ENCODE assay signal across 2 cellular contexts in the genomic region with DNA sequence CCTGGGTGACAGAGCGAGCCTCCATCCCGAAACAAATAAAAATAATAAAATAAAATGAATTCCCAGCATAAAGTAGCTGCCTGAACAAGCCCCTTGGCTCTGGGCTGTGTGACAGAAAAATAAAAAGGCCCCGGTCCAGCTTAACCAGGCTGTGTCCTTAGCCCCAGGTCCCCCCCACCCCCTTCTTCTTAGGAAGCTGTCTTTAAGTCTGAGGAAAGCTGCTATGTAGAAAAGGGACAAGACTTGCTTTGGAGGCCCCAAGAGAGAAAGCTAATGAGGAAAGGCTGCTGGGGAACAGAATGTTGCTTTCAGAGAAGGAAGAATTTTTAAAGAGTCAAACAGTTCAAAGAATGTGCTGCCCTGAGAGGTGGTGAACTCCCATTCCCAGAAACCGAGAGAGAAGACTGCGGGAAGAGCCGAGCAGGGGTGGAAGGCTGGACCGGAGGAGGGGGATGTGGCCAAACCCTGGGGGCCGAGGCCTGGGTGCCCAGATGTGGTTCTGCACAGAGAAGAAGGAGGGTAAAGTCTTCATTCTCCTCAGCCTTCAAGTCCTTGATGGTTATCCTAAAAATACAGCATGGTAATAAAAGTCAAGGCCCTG.
TF ChIP-seq lines count a peak whose summit lies in the region.

No MANE protein-coding gene starts in this region.

TF ChIP-seq in liver, 16 proteins besides CTCF, POLR2A, EP300 and RAD21:
- TF ChIP-seq, protein P1, sequence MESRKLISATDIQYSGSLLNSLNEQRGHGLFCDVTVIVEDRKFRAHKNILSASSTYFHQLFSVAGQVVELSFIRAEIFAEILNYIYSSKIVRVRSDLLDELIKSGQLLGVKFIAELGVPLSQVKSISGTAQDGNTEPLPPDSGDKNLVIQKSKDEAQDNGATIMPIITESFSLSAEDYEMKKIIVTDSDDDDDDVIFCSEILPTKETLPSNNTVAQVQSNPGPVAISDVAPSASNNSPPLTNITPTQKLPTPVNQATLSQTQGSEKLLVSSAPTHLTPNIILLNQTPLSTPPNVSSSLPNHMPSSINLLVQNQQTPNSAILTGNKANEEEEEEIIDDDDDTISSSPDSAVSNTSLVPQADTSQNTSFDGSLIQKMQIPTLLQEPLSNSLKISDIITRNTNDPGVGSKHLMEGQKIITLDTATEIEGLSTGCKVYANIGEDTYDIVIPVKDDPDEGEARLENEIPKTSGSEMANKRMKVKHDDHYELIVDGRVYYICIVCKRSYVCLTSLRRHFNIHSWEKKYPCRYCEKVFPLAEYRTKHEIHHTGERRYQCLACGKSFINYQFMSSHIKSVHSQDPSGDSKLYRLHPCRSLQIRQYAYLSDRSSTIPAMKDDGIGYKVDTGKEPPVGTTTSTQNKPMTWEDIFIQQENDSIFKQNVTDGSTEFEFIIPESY (IDR thresholded peaks at IDR 0.05) = no peak
- no peak for TF ChIP-seq JUND (IDR thresholded peaks at IDR 0.05)
- TF ChIP-seq FOXA1 (IDR thresholded peaks at IDR 0.05) = no peak
- TF ChIP-seq NR2F2 (IDR thresholded peaks at IDR 0.05) = peak; percentile 90
- TF ChIP-seq HNF4G (IDR thresholded peaks at IDR 0.05) = no peak
- TF ChIP-seq, protein P2, sequence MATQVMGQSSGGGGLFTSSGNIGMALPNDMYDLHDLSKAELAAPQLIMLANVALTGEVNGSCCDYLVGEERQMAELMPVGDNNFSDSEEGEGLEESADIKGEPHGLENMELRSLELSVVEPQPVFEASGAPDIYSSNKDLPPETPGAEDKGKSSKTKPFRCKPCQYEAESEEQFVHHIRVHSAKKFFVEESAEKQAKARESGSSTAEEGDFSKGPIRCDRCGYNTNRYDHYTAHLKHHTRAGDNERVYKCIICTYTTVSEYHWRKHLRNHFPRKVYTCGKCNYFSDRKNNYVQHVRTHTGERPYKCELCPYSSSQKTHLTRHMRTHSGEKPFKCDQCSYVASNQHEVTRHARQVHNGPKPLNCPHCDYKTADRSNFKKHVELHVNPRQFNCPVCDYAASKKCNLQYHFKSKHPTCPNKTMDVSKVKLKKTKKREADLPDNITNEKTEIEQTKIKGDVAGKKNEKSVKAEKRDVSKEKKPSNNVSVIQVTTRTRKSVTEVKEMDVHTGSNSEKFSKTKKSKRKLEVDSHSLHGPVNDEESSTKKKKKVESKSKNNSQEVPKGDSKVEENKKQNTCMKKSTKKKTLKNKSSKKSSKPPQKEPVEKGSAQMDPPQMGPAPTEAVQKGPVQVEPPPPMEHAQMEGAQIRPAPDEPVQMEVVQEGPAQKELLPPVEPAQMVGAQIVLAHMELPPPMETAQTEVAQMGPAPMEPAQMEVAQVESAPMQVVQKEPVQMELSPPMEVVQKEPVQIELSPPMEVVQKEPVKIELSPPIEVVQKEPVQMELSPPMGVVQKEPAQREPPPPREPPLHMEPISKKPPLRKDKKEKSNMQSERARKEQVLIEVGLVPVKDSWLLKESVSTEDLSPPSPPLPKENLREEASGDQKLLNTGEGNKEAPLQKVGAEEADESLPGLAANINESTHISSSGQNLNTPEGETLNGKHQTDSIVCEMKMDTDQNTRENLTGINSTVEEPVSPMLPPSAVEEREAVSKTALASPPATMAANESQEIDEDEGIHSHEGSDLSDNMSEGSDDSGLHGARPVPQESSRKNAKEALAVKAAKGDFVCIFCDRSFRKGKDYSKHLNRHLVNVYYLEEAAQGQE (IDR thresholded peaks at IDR 0.05) = no peak
- TF ChIP-seq, protein P3, sequence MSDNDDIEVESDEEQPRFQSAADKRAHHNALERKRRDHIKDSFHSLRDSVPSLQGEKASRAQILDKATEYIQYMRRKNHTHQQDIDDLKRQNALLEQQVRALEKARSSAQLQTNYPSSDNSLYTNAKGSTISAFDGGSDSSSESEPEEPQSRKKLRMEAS (IDR thresholded peaks at IDR 0.05) = no peak
- peak; percentile 48 for TF ChIP-seq SP1 (IDR thresholded peaks at IDR 0.05)
- TF ChIP-seq, protein P4, sequence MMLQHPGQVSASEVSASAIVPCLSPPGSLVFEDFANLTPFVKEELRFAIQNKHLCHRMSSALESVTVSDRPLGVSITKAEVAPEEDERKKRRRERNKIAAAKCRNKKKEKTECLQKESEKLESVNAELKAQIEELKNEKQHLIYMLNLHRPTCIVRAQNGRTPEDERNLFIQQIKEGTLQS (IDR thresholded peaks at IDR 0.05) = no peak
- TF ChIP-seq HNF4A (conservative IDR thresholded peaks at IDR 0.05) = no peak
- TF ChIP-seq TAF1 (conservative IDR thresholded peaks at IDR 0.05) = no peak
- peak in 1 of 2 donors; percentile 41 for TF ChIP-seq RXRA (IDR thresholded peaks at IDR 0.05)
- no peak for TF ChIP-seq EGR1 (IDR thresholded peaks at IDR 0.05; ENCODE audit: low read depth in 2 of 2)
- TF ChIP-seq GABPA (IDR thresholded peaks at IDR 0.05 in 1 of 2, conservative IDR thresholded peaks at IDR 0.05 in 1 of 2) = no peak

TF ChIP-seq in HepG2, 621 proteins besides CTCF, POLR2A, EP300 and RAD21 (continued from another document):
- no peak for TF ChIP-seq ZNF138 (CRISPR knock-in tag; IDR thresholded peaks at IDR 0.05; ENCODE audit: low read depth)
- no peak for TF ChIP-seq GATAD2A (CRISPR knock-in tag; IDR thresholded peaks at IDR 0.05)
- no peak for TF ChIP-seq ATF7-NPFF (CRISPR knock-in tag; IDR thresholded peaks at IDR 0.05; ENCODE audit: low read depth)
- TF ChIP-seq SMYD3 (CRISPR knock-in tag; IDR thresholded peaks at IDR 0.05) = no peak
